Comparison of ENCODE assay signal across 30 cellular contexts in genomic region chr4:62450740-62451139, GRCh38.
"Had no signal": no experiment of that assay in that cellular context is flagged by ENCODE, and none has a peak within 500 bp of the region (broad histone marks: within the 10 kb centered on the region; RNA-seq: fewer than 3 reads in every experiment).

No MANE protein-coding gene starts in this region.

- H3K4me1 ChIP-seq: esophagus muscularis mucosa, foreskin keratinocyte, gastrocnemius medialis, heart left ventricle had no signal

- H3K36me3 ChIP-seq: brain microvascular endothelial cell, esophagus muscularis mucosa, gastrocnemius medialis, heart left ventricle, WERI-Rb-1 had no signal

- FAIRE-seq: astrocyte, bronchial epithelial cell had no signal

- DNase-seq: activated B cell treated with CpG ODN at 0.5 μM for 24 hours; activated CD4-positive, alpha-beta T cell treated with anti-CD3 and anti-CD28 coated beads for 48 hours; activated CD4-positive, alpha-beta T cell treated with anti-CD3 and anti-CD28 coated beads, Interleukin-2, amount 50 U/mL, for 1 hour; activated CD4-positive, alpha-beta T cell treated with anti-CD3 and anti-CD28 coated beads, Interleukin-2, amount 50 U/mL, for 48 hours; activated CD8-positive, alpha-beta memory T cell treated with anti-CD3 and anti-CD28 coated beads for 24 hours; activated CD8-positive, alpha-beta T cell treated with anti-CD3 and anti-CD28 coated beads for 36 hours; activated effector memory CD4-positive, alpha-beta T cell treated with Interleukin-2 at 50 U/mL for 16 hours; activated gamma-delta T cell treated with Interleukin-2 at 50 U/mL for 16 hours; activated naive CD4-positive, alpha-beta T cell treated with anti-CD3 and anti-CD28 coated beads, Interleukin-2, amount 50 U/mL, for 16 hours; activated naive CD4-positive, alpha-beta T cell treated with Interleukin-2 at 50 U/mL for 16 hours; activated T-cell treated with anti-CD3 and anti-CD28 coated beads, Interleukin-2, amount 50 U/mL, for 4 hours; amniotic stem cell; anterior cingulate cortex; brain microvascular endothelial cell; dorsolateral prefrontal cortex; effector memory CD4-positive, alpha-beta T cell; endodermal cell; erythroblast; foreskin keratinocyte; gastrocnemius medialis; glutamatergic neuron; heart left ventricle; T1000; WERI-Rb-1 had no signal

- H3K4me3 ChIP-seq: coronary artery, dorsolateral prefrontal cortex, esophagus muscularis mucosa, gastrocnemius medialis, heart left ventricle had no signal

- ATAC-seq: activated CD4-positive, CD25-positive, alpha-beta regulatory T cell treated with anti-CD3 and anti-CD28 coated beads, Interleukin-2, amount 50 U/mL, for 24 hours; activated CD8-positive, alpha-beta T cell treated with anti-CD3 and anti-CD28 coated beads for 36 hours; activated T-cell treated with anti-CD3 and anti-CD28 coated beads, Interleukin-2, amount 50 U/mL, for 4 hours; activated T-helper 17 cell treated with anti-CD3 and anti-CD28 coated beads, Interleukin-2, amount 50 U/mL, for 72 hours; foreskin keratinocyte; gastrocnemius medialis; heart left ventricle had no signal

- H3K27ac ChIP-seq: brain microvascular endothelial cell, coronary artery, dorsolateral prefrontal cortex, esophagus muscularis mucosa, foreskin keratinocyte, gastrocnemius medialis, heart left ventricle, WERI-Rb-1 had no signal

- H3K9me3 ChIP-seq: gastrocnemius medialis had no signal
